22 cellular contexts compared by ENCODE assay signal in genomic region chr13:40394304-40394983, GRCh38.
DNase-seq lines count a peak whose midpoint lies in the region; ATAC-seq, FAIRE-seq and TF ChIP-seq lines count a peak whose summit lies in the region.
"Had no signal": no experiment of that assay in that cellular context is flagged by ENCODE, and none has a peak within 500 bp of the region (broad histone marks: within the 10 kb centered on the region; RNA-seq: fewer than 3 reads in every experiment).

No MANE protein-coding gene starts in this region.

- CTCF ChIA-PET in PC-3 (lab: Charles Lee): no interaction called here

- H3K9me3 Mint-ChIP-seq in effector memory CD8-positive, alpha-beta T cell: no peaks in the 10 kb centered on the region

- intact Hi-C loops in PC-3 (cut with micrococcal nuclease) (no loop called here), thyroid gland (cut with DNase I) (no loop called here)

- no peaks in the 10 kb centered on the region for H3K9me2 ChIP-seq in PC-3 (replicated peaks; ENCODE audit: low read length)

- H3K79me2 ChIP-seq in PC-3 (ENCODE audit: low read length) (no peaks in the 10 kb centered on the region), keratinocyte (ENCODE audit: control insufficient read depth, insufficient read depth, low read length) (no peaks in the 10 kb centered on the region)

- H3K4me1 ChIP-seq in PC-3 (ENCODE audit: insufficient read depth, low read length) (no peaks in the 10 kb centered on the region; the same call in 1 of the 2 replicates), keratinocyte (ENCODE audit: control insufficient read depth, extremely low read depth, insufficient read depth, low read length) (no peaks in the 10 kb centered on the region), thyroid gland (no peaks in the 10 kb centered on the region)
- H3K4me1 ChIP-seq: Caco-2, Peyer's patch had no signal

- dilution Hi-C loops in keratinocyte (cut with MboI; ENCODE audit: extremely low pct_ligation_motif_present, low sequenced_read_pairs): no loop called here

- TF ChIP-seq CTCF in PC-3 (conservative IDR thresholded peaks at IDR 0.05; ENCODE audit: low read depth, low read length) (no peak), keratinocyte (optimal IDR thresholded peaks at IDR 0.05 in 1 of 3, IDR thresholded peaks at IDR 0.05 in 1 of 3, conservative IDR thresholded peaks at IDR 0.05 in 1 of 3; ENCODE audit: extremely low read depth in 1 of 3, insufficient read depth in 2 of 3, low read length in 3 of 3) (no peak), thyroid gland (IDR thresholded peaks at IDR 0.05) (no peak)

- H4K20me1 ChIP-seq in PC-3 (ENCODE audit: low read length) (no peaks in the 10 kb centered on the region), keratinocyte (ENCODE audit: control insufficient read depth, extremely low read depth, insufficient read depth, low read length) (no peaks in the 10 kb centered on the region)

- H3K4me3 ChIP-seq in PC-3 (ENCODE audit: low read length): no peak overlapping the region
- H3K4me3 ChIP-seq in keratinocyte (ENCODE audit: control insufficient read depth in 2 of 3, extremely low read depth in 1 of 3, insufficient read depth in 2 of 3, low read depth in 1 of 3, low read length in 3 of 3): no peak overlapping the region
- no peak overlapping the region for H3K4me3 ChIP-seq in thyroid gland (replicated peaks in 1 of 3)
- H3K4me3 ChIP-seq: HAP-1, Peyer's patch had no signal

- BruUV-seq in PC-3 (replicated peaks; lab: Mats Ljungman, UMichigan): no TSS peak

- DNase-seq in ELR (ENCODE audit: low read depth) (peak; percentile 17), PC-3 (peak; percentile 35), keratinocyte (ENCODE audit: low read depth, low spot score) (no peak), SIG-M5 (lab: John Stamatoyannopoulos, UW) (no peak), NOMO-1 treated with DMSO at 0.1 percent for 48 hours (lab: John Stamatoyannopoulos, UW; ENCODE audit: unreplicated experiment) (no peak), thyroid gland (no peak)
- DNase-seq in effector memory CD8-positive, alpha-beta T cell: no peak
- DNase-seq: ACHN, AML-193, Caco-2, DMS153, EL, Kasumi-1, NCI-H1105, NCI-H1694, NCI-H510A treated with DMSO at 0.1 percent for 48 hours, Peyer's patch, SHP77 treated with DMSO at 0.1 percent for 48 hours had no signal

- H3K9ac ChIP-seq in PC-3 (ENCODE audit: low read length): no peak overlapping the region
- no peak overlapping the region for H3K9ac ChIP-seq in keratinocyte (ENCODE audit: control insufficient read depth, extremely low read depth, insufficient read depth, low read length)

- TF ChIP-seq POLR2A in thyroid gland (IDR thresholded peaks at IDR 0.05): no peak

- no peaks in the 10 kb centered on the region for H3K9me3 ChIP-seq in PC-3 (ENCODE audit: low read length)
- no peaks in the 10 kb centered on the region for H3K9me3 ChIP-seq in keratinocyte (ENCODE audit: control insufficient read depth, low read depth, low read length)
- H3K9me3 ChIP-seq in thyroid gland: no peaks in the 10 kb centered on the region
- H3K9me3 ChIP-seq: HAP-1, Peyer's patch had no signal

- POLR2A ChIA-PET in PC-3 (lab: Charles Lee; ENCODE audit: unreplicated experiment): no interaction called here

- H3K4me3 Mint-ChIP-seq in effector memory CD8-positive, alpha-beta T cell: no peak overlapping the region
- H3K4me3 Mint-ChIP-seq: IgD-negative memory B cell had no signal

- no peaks in the 10 kb centered on the region for H3K36me3 Mint-ChIP-seq in effector memory CD8-positive, alpha-beta T cell (ENCODE audit: insufficient read depth)
- H3K36me3 Mint-ChIP-seq: IgD-negative memory B cell had no signal

- 91 to 94% methylated on average over 5 of the region's 5 CpGs for WGBS in thyroid gland, 2 donors

- no peaks in the 10 kb centered on the region for H3K27me3 Mint-ChIP-seq in effector memory CD8-positive, alpha-beta T cell
- H3K27me3 Mint-ChIP-seq: IgD-negative memory B cell had no signal

- H3K27ac Mint-ChIP-seq in effector memory CD8-positive, alpha-beta T cell: peak overlapping the region in 1 of 2 donors; percentile 87
- H3K27ac Mint-ChIP-seq: IgD-negative memory B cell had no signal

- H3K27ac ChIP-seq in PC-3 (ENCODE audit: low read length): no peak overlapping the region
- no peak overlapping the region for H3K27ac ChIP-seq in keratinocyte (ENCODE audit: control insufficient read depth, insufficient read depth, low read length)
- H3K27ac ChIP-seq in thyroid gland: no peak overlapping the region
- H3K27ac ChIP-seq: Peyer's patch had no signal

- H2AFZ ChIP-seq in PC-3 (ENCODE audit: low read length): no peak overlapping the region
- no peak overlapping the region for H2AFZ ChIP-seq in keratinocyte (ENCODE audit: control insufficient read depth, low read length)

- ATAC-seq in PC-3: peak; percentile 54; the same call in 1 of the 2 replicates
- ATAC-seq in effector memory CD8-positive, alpha-beta T cell (replicated peaks): peak; percentile 69
- no peak for ATAC-seq in GM19351 (IDR thresholded peaks at IDR 0.05; ENCODE audit: unreplicated experiment)

- H3K36me3 ChIP-seq in PC-3 (ENCODE audit: low read depth, low read length) (no peaks in the 10 kb centered on the region), keratinocyte (ENCODE audit: control insufficient read depth in 2 of 2, extremely low read depth in 1 of 2, insufficient read depth in 2 of 2, low read length in 2 of 2) (no peaks in the 10 kb centered on the region), thyroid gland (no peaks in the 10 kb centered on the region)
- H3K36me3 ChIP-seq: HAP-1, Peyer's patch had no signal

- H3K9me1 ChIP-seq in keratinocyte (ENCODE audit: control insufficient read depth, extremely low read depth, insufficient read depth, low read length): no peaks in the 10 kb centered on the region

- H3K27me3 ChIP-seq in PC-3 (ENCODE audit: low read length) (no peaks in the 10 kb centered on the region), keratinocyte (ENCODE audit: control insufficient read depth, extremely low read depth, insufficient read depth, low read length) (no peaks in the 10 kb centered on the region), thyroid gland (no peaks in the 10 kb centered on the region)
- H3K27me3 ChIP-seq: Peyer's patch had no signal

- H3K4me2 ChIP-seq in PC-3 (ENCODE audit: low read length): no peak overlapping the region
- H3K4me2 ChIP-seq in keratinocyte (ENCODE audit: control insufficient read depth, extremely low read depth, insufficient read depth, low read depth, low read length): no peak overlapping the region

- no peaks in the 10 kb centered on the region for H3F3A ChIP-seq in PC-3 (ENCODE audit: low read length, unreplicated experiment)

- FAIRE-seq in keratinocyte (lab: Jason Lieb, UNC): peak; percentile 61
- FAIRE-seq: GM19239 had no signal

- peaks cover 12 to 17% of the 10 kb centered on the region in 2 donors for H3K4me1 Mint-ChIP-seq in effector memory CD8-positive, alpha-beta T cell (ENCODE audit: low read depth in 2 of 2)

Comparison
In these comparisons a context has a peak if more than half of its experiments do, and no peak if none do; other contexts are left out.
1. DNase-seq: peak in ELR (single experiment) and PC-3 (single experiment); none in effector memory CD8-positive, alpha-beta T cell (0 of 3), keratinocyte (single experiment), SIG-M5 (single experiment), NOMO-1 treated with DMSO at 0.1 percent for 48 hours (single experiment) and thyroid gland (0 of 2).